24 cellular contexts compared by ENCODE assay signal in genomic region chr12:7295529-7295928, GRCh38. TPM values are rescaled to one million over a fixed set of nuclear protein-coding genes. Genes with fewer than 3 reads are reported as not detected.
DNase-seq lines count a peak whose midpoint lies in the region; ATAC-seq, FAIRE-seq and TF ChIP-seq lines count a peak whose summit lies in the region.
"Had no signal": no experiment of that assay in that cellular context is flagged by ENCODE, and none has a peak within 500 bp of the region (broad histone marks: within the 10 kb centered on the region; RNA-seq: fewer than 3 reads in every experiment).

No MANE protein-coding gene starts in this region.

- no peak for DNase-seq in CD8-positive, alpha-beta memory T cell
- DNase-seq in H1 (ENCODE audit: low read depth in 1 of 2, low spot score in 2 of 2) (no peak), osteoblast (ENCODE audit: insufficient read length, low spot score, missing footprints) (no peak), lower lobe of right lung (no peak), HuH-7 (ENCODE audit: low spot score) (no peak)
- DNase-seq: 8988T; CD8-positive, alpha-beta T cell; COR-L47; DMS 273 treated with DMSO at 0.1 percent for 48 hours; DMS53; DND-41; HFFc6 had no signal

- TF ChIP-seq POLR2A in H1 (IDR thresholded peaks at IDR 0.05; ENCODE audit: control extremely low read depth in 1 of 2, low read depth in 2 of 2, low read length in 2 of 2): no peak

- H3K79me2 ChIP-seq in H1 (ENCODE audit: control insufficient read depth in 1 of 2, insufficient read depth in 2 of 2, low read length in 2 of 2) (no peaks in the 10 kb centered on the region), osteoblast (ENCODE audit: insufficient read depth, low read length) (no peaks in the 10 kb centered on the region)

- no peak overlapping the region for H2AFZ ChIP-seq in H1 (ENCODE audit: low read length)
- H2AFZ ChIP-seq in osteoblast (ENCODE audit: low read length): no peak overlapping the region

- no peaks in the 10 kb centered on the region for H3K9me3 ChIP-seq in CD8-positive, alpha-beta memory T cell (ENCODE audit: low read length)
- H3K9me3 ChIP-seq in HUES48 (ENCODE audit: control insufficient read depth, insufficient read depth, low read length) (peaks cover 20% of the 10 kb centered on the region), H1 (ENCODE audit: insufficient read depth in 2 of 2, low read depth in 1 of 2, low read length in 1 of 2) (peaks cover 11 to 16% of the 10 kb centered on the region in 2 experiments), iPS-20b (ENCODE audit: insufficient read depth, low read depth, low read length) (peaks cover 13% of the 10 kb centered on the region), osteoblast (ENCODE audit: low read depth, low read length) (no peaks in the 10 kb centered on the region), lower lobe of right lung (no peaks in the 10 kb centered on the region)

- no peaks in the 10 kb centered on the region for H3K27me3 ChIP-seq in CD8-positive, alpha-beta memory T cell (ENCODE audit: insufficient read depth, low read length, poor library complexity, severe bottlenecking)
- H3K27me3 ChIP-seq in HUES48 (ENCODE audit: control insufficient read depth, insufficient read depth, low read length) (no peaks in the 10 kb centered on the region), H1 (replicated peaks in 1 of 4; ENCODE audit: control insufficient read depth in 3 of 4, extremely low read depth in 1 of 4, insufficient read depth in 3 of 4, low read length in 3 of 4) (no peaks in the 10 kb centered on the region; a peak in 1 of 7 replicates), iPS-20b (ENCODE audit: insufficient read depth, low read length) (no peaks in the 10 kb centered on the region), osteoblast (ENCODE audit: insufficient read depth, low read length) (no peaks in the 10 kb centered on the region), lower lobe of right lung (ENCODE audit: low read depth) (peaks cover 4% of the 10 kb centered on the region)
- H3K27me3 ChIP-seq: BLaER1 had no signal

- no peak overlapping the region for H3K27ac Mint-ChIP-seq in CD8-positive, alpha-beta memory T cell
- H3K27ac Mint-ChIP-seq: CD14-positive monocyte; CD8-positive, alpha-beta T cell; HFFc6 had no signal

- no peak for ATAC-seq in lower lobe of right lung
- ATAC-seq: CD8-positive, alpha-beta T cell; HCT116 had no signal

- H3K4me2 ChIP-seq in H1 (ENCODE audit: insufficient read depth in 1 of 2, low read depth in 2 of 2, low read length in 2 of 2) (peak overlapping the region in 1 of 2 experiments; percentile 37; a peak in 2 of 4 replicates), osteoblast (ENCODE audit: insufficient read depth, low read length) (no peak overlapping the region)
- H3K4me2 ChIP-seq: BLaER1 had no signal

- no peak overlapping the region for H3K4me3 ChIP-seq in CD8-positive, alpha-beta memory T cell (ENCODE audit: low read length)
- H3K4me3 ChIP-seq in HUES48 (ENCODE audit: low read depth, low read length) (no peak overlapping the region), H1 (ENCODE audit: extremely low read depth in 1 of 4, insufficient read depth in 2 of 4, low read depth in 3 of 4, low read length in 4 of 4) (no peak overlapping the region; a peak in 1 of 8 replicates), iPS-20b (ENCODE audit: low read length) (peak overlapping the region; percentile 2; the same call in 1 of the 2 replicates), osteoblast (ENCODE audit: insufficient read depth, low read length) (no peak overlapping the region), lower lobe of right lung (no peak overlapping the region)
- H3K4me3 ChIP-seq: BLaER1 had no signal

- no peak overlapping the region for H4K8ac ChIP-seq in H1 (ENCODE audit: extremely low read depth, insufficient read depth, low read length)

- no peak for TF ChIP-seq RAD21 in H1 (IDR thresholded peaks at IDR 0.05 in 1 of 2, conservative IDR thresholded peaks at IDR 0.05 in 1 of 2; ENCODE audit: low read depth in 2 of 2, low read length in 2 of 2)

- no peaks in the 10 kb centered on the region for H4K20me1 ChIP-seq in H1 (replicated peaks in 1 of 2; ENCODE audit: control insufficient read depth in 1 of 2, insufficient read depth in 2 of 2, low read length in 2 of 2)
- H4K20me1 ChIP-seq in osteoblast (ENCODE audit: insufficient read depth, low read length): no peaks in the 10 kb centered on the region
- H4K20me1 ChIP-seq: BLaER1 had no signal

- TF ChIP-seq CTCF in H1 (IDR thresholded peaks at IDR 0.05; ENCODE audit: control extremely low read depth in 1 of 3, insufficient read depth in 1 of 3, low read depth in 1 of 3, low read length in 3 of 3) (no peak), osteoblast (IDR thresholded peaks at IDR 0.05; ENCODE audit: extremely low read depth, low read depth, low read length) (no peak), lower lobe of right lung (IDR thresholded peaks at IDR 0.05) (no peak)

- no peak overlapping the region for H4K5ac ChIP-seq in H1 (ENCODE audit: insufficient read length, low read depth, low read length)

- FAIRE-seq in H1 (lab: Jason Lieb, UNC): no peak
- FAIRE-seq: G401.6, GM12891, GM19239, H54, HTR-8/SVneo had no signal

- no peak overlapping the region for H3K14ac ChIP-seq in H1 (ENCODE audit: insufficient read length)

- H4K91ac ChIP-seq in H1 (replicated peaks; ENCODE audit: insufficient read length, low read length): no peak overlapping the region

- peaks cover 13 to 40% of the 10 kb centered on the region in 2 donors for H3K27me3 Mint-ChIP-seq in CD8-positive, alpha-beta memory T cell

- no peak overlapping the region for H2BK120ac ChIP-seq in H1 (replicated peaks; ENCODE audit: low read depth, low read length)

- no peak overlapping the region for H3K9ac ChIP-seq in HUES48 (ENCODE audit: low read depth, low read length)
- H3K9ac ChIP-seq in H1 (replicated peaks in 1 of 4; ENCODE audit: extremely low read depth in 1 of 4, low read depth in 3 of 4, low read length in 3 of 4): no peak overlapping the region
- no peak overlapping the region for H3K9ac ChIP-seq in iPS-20b (ENCODE audit: low read depth, low read length)
- H3K9ac ChIP-seq: BLaER1 had no signal

- intact Hi-C loops in lower lobe of right lung (cut with DNase I): no loop called here

- H3K27ac ChIP-seq in CD8-positive, alpha-beta memory T cell (ENCODE audit: low read depth, low read length): peak overlapping the region; percentile 8
- H3K27ac ChIP-seq in HUES48 (ENCODE audit: low read depth, low read length) (peak overlapping the region; percentile 24), H1 (ENCODE audit: low read depth, low read length) (no peak overlapping the region), iPS-20b (ENCODE audit: low read length) (no peak overlapping the region), osteoblast (ENCODE audit: low read depth, low read length) (no peak overlapping the region), lower lobe of right lung (no peak overlapping the region)
- H3K27ac ChIP-seq: BLaER1 had no signal

- no peak overlapping the region for H2BK12ac ChIP-seq in H1 (ENCODE audit: low read depth, low read length)

- H2BK5ac ChIP-seq in H1 (ENCODE audit: low read depth, low read length): no peak overlapping the region

- 88% methylated on average over 1 of the region's 1 CpG; no CpG with 5 or more reads in 1 of the 2 experiments for WGBS in H1 (ENCODE audit: extremely low coverage in 1 of 2, insufficient coverage in 1 of 2, insufficient read length in 1 of 2, insufficient replicate concordance in 2 of 2, low coverage in 1 of 2, low lambda C conversion rate in 2 of 2, missing lambda C conversion rate in 1 of 2), 2 experiments

- H3K56ac ChIP-seq in H1 (replicated peaks; ENCODE audit: insufficient read length, low read depth, low read length): no peak overlapping the region

- H3K4ac ChIP-seq in H1 (replicated peaks; ENCODE audit: insufficient read length, low read depth, low read length): no peak overlapping the region

- no peaks in the 10 kb centered on the region for H3K79me1 ChIP-seq in H1 (ENCODE audit: low read depth, low read length)

- CTCF ChIA-PET in CD8-positive, alpha-beta memory T cell (lab: Charles Lee): no interaction called here
- CTCF ChIA-PET in H1 (lab: Charles Lee; ENCODE audit: partially characterized antibody): no interaction called here

- no peaks in the 10 kb centered on the region for H3K4me1 ChIP-seq in CD8-positive, alpha-beta memory T cell (ENCODE audit: insufficient read depth, low read length)
- H3K4me1 ChIP-seq in HUES48 (ENCODE audit: control insufficient read depth, insufficient read depth, low read length) (peaks cover 35% of the 10 kb centered on the region), H1 (replicated peaks in 1 of 4; ENCODE audit: control insufficient read depth in 3 of 4, insufficient read depth in 4 of 4, low read length in 3 of 4) (peaks cover 2 to 7% (median 5%) of the 10 kb centered on the region in 4 experiments; a peak in 5 of 7 replicates), iPS-20b (ENCODE audit: insufficient read depth, low read length) (peaks cover 28% of the 10 kb centered on the region; the same call in 1 of the 2 replicates), osteoblast (ENCODE audit: insufficient read depth, low read length) (no peaks in the 10 kb centered on the region), lower lobe of right lung (no peaks in the 10 kb centered on the region)
- H3K4me1 ChIP-seq: BLaER1 had no signal

- TF ChIP-seq EP300 in H1 (IDR thresholded peaks at IDR 0.05; ENCODE audit: borderline replicate concordance in 1 of 2, low read depth in 2 of 2, low read length in 2 of 2): no peak

- H2BK20ac ChIP-seq in H1 (ENCODE audit: low read length): peak overlapping the region; percentile 73; the same call in 1 of the 2 replicates

- H2AK5ac ChIP-seq in H1 (ENCODE audit: low read depth, low read length): no peak overlapping the region

- H3K9me3 Mint-ChIP-seq in CD8-positive, alpha-beta memory T cell: peaks cover 0 to 4% (median 0%) of the 10 kb centered on the region in 5 donors

- H3K4me3 Mint-ChIP-seq in CD8-positive, alpha-beta memory T cell: no peak overlapping the region
- H3K4me3 Mint-ChIP-seq: CD14-positive monocyte; CD8-positive, alpha-beta T cell; HFFc6 had no signal

- H3K36me3 ChIP-seq in CD8-positive, alpha-beta memory T cell (ENCODE audit: insufficient read depth, low read length): no peaks in the 10 kb centered on the region
- H3K36me3 ChIP-seq in HUES48 (ENCODE audit: control insufficient read depth, insufficient read depth, low read length) (no peaks in the 10 kb centered on the region), H1 (ENCODE audit: control insufficient read depth in 2 of 4, insufficient read depth in 4 of 4, low read length in 3 of 4) (peaks cover 0 to under 1% (median 0%) of the 10 kb centered on the region in 4 experiments; a peak in 1 of 8 replicates), iPS-20b (ENCODE audit: insufficient read depth, low read depth, low read length) (no peaks in the 10 kb centered on the region), osteoblast (ENCODE audit: insufficient read depth, low read length) (no peaks in the 10 kb centered on the region), lower lobe of right lung (no peaks in the 10 kb centered on the region)
- H3K36me3 ChIP-seq: BLaER1 had no signal

- H2BK15ac ChIP-seq in H1 (ENCODE audit: low read length): no peak overlapping the region

- POLR2A ChIA-PET in CD8-positive, alpha-beta memory T cell (lab: Charles Lee): no interaction called here
- POLR2A ChIA-PET in H1 (lab: Charles Lee; ENCODE audit: partially characterized antibody): interaction anchor here (0.7 kb wide), 1 partner anchor 13 kb away, joined by 3 read pairs; no protein-coding TSS in a partner anchor

- H3K18ac ChIP-seq in H1 (ENCODE audit: extremely low read depth, low read length): peak overlapping the region; percentile 52; the same call in 1 of the 2 replicates

- peaks cover 0 to 2% (median 0%) of the 10 kb centered on the region in 3 donors for H3K36me3 Mint-ChIP-seq in CD8-positive, alpha-beta memory T cell
- H3K36me3 Mint-ChIP-seq: CD14-positive monocyte; CD8-positive, alpha-beta T cell had no signal

- no peaks in the 10 kb centered on the region for H3K4me1 Mint-ChIP-seq in CD8-positive, alpha-beta memory T cell
- H3K4me1 Mint-ChIP-seq: CD14-positive monocyte had no signal

- H3K23me2 ChIP-seq in H1 (ENCODE audit: low read depth, low read length): no peaks in the 10 kb centered on the region

- no peak overlapping the region for H3K23ac ChIP-seq in H1 (ENCODE audit: insufficient read length)

RNA-seq across cellular contexts. Expression of gene ACSM4, which starts 8.3 kb away (rescaled TPM):
- total RNA-seq in CD8-positive, alpha-beta memory T cell: not detected
- not detected for polyA plus RNA-seq in CD8-positive, alpha-beta memory T cell
- not detected in 2 replicates for total RNA-seq in H1 (2021; fragmentation: NEBNext Ultra II Directional; extraction: Animal tissue kit (Norgen Biotek cat#: 25700))
- not detected in 2 replicates for polyA plus RNA-seq in H1 (2011; rRNA removed)
- polyA plus RNA-seq in H1 (2011; cell fraction: cytosol; rRNA removed): not detected
- polyA plus RNA-seq in H1 (2011; cell fraction: nucleus; rRNA removed): not detected
- polyA plus RNA-seq in H1 (2012, experiment 1 of 2): not detected in 4 replicates
- polyA plus RNA-seq in H1 (2012, experiment 2 of 2): not detected
- polyA plus RNA-seq in H1 (2013, experiment 1 of 2): not detected
- polyA plus RNA-seq in H1 (2013, experiment 2 of 2): not detected
- not detected in 2 replicates for polyA minus RNA-seq in H1 (2011; rRNA and poly(A)+ RNA removed)
- polyA minus RNA-seq in H1 (2011; cell fraction: cytosol; rRNA and poly(A)+ RNA removed): not detected
- polyA minus RNA-seq in H1 (2011; cell fraction: nucleus; rRNA and poly(A)+ RNA removed): not detected
- total RNA-seq in osteoblast (not detected in 2 replicates), lower lobe of right lung (not detected)
- total RNA-seq: A673; CD8-positive, alpha-beta T cell; HFFc6 had no signal
- polyA plus RNA-seq: AG04450, CD14-positive monocyte had no signal

Comparison
In these comparisons a context has a peak if more than half of its experiments do, and no peak if none do; other contexts are left out.
1. H3K27ac ChIP-seq: peak in CD8-positive, alpha-beta memory T cell (single experiment) and HUES48 (single experiment); none in H1 (single experiment), iPS-20b (single experiment), osteoblast (single experiment) and lower lobe of right lung (single experiment).